Comparison of ENCODE assay signal across 8 cellular contexts in genomic region chr19:52048604-52049493, GRCh38. TPM values are rescaled to one million over a fixed set of nuclear protein-coding genes. Genes with fewer than 3 reads are reported as not detected.
DNase-seq lines count a peak whose midpoint lies in the region; ATAC-seq lines count a peak whose summit lies in the region.

ZNF432 (minus strand) TSS chr19:52048838; CDS start chr19:52046868, 1,970 bp downstream.

- POLR2A ChIA-PET in activated CD8-positive, alpha-beta memory T cell treated with anti-CD3 and anti-CD28 coated beads for 36 hours (lab: Charles Lee): interaction anchor here (0.5 to 1.1 kb wide), 5 partner anchors 20 to 141 kb away, joined by 3 to 6 read pairs (median 4); partner anchors contain the start of genes PPP2R1A, ZNF614 and ZNF615

- peak within 1 kb of the TSS; percentile 64 to 93 (median 79) for H3K4me2 ChIP-seq in BLaER1 treated with 17β-estradiol and CSF1 and Interleukin-3, amounts not matched to agents 10 nM and 100 nM

- H3K4me3 ChIP-seq in BLaER1 treated with 17β-estradiol and CSF1 and Interleukin-3, amounts not matched to agents 10 nM and 100 nM: peak within 1 kb of the TSS; percentile 60 to 75 (median 69)

- H3K27me3 ChIP-seq in BLaER1 treated with 17β-estradiol and CSF1 and Interleukin-3, amounts not matched to agents 10 nM and 100 nM: no peaks in the 10 kb centered on the region

- H3K4me1 ChIP-seq in BLaER1 treated with 17β-estradiol and CSF1 and Interleukin-3, amounts not matched to agents 10 nM and 100 nM: peaks cover 0 to 20% (median 12%) of the 10 kb centered on the region in 10 experiments; a peak in 13 of 20 replicates

- H3K36me3 ChIP-seq in BLaER1 treated with 17β-estradiol and CSF1 and Interleukin-3, amounts not matched to agents 10 nM and 100 nM: peaks cover 39 to 61% (median 49%) of the 10 kb centered on the region in 11 experiments

- H3K9ac ChIP-seq in BLaER1 treated with 17β-estradiol and CSF1 and Interleukin-3, amounts not matched to agents 10 nM and 100 nM: peak within 1 kb of the TSS; percentile 85 to 95 (median 91)

- peak; percentile 93 for DNase-seq in NCI-H82 (lab: John Stamatoyannopoulos, UW)
- DNase-seq in effector CD8-positive, alpha-beta T cell (lab: John Stamatoyannopoulos, UW): peak; percentile 68
- DNase-seq in lung microvascular endothelial cell (ENCODE audit: low read depth in 2 of 2): peak; percentile 90 to 94
- DNase-seq in stimulated activated CD4-positive, alpha-beta T cell treated with anti-CD3 and anti-CD28 coated beads, TNF-alpha, amount 100 ng/mL, for 4 hours (ENCODE audit: low read depth in 3 of 3): peak; percentile 63 to 68 (median 66)

- peaks cover 66 to 78% (median 73%) of the 10 kb centered on the region in 11 experiments for H3K9me3 ChIP-seq in BLaER1 treated with 17β-estradiol and CSF1 and Interleukin-3, amounts not matched to agents 10 nM and 100 nM (replicated peaks in 1 of 11)

- H4K20me1 ChIP-seq in BLaER1 treated with 17β-estradiol and CSF1 and Interleukin-3, amounts not matched to agents 10 nM and 100 nM: no peaks in the 10 kb centered on the region

- ATAC-seq in GM19351 (IDR thresholded peaks at IDR 0.05; ENCODE audit: unreplicated experiment) (peak; percentile 86), HG03520 (IDR thresholded peaks at IDR 0.05; ENCODE audit: unreplicated experiment) (peak; percentile 81)

- CTCF ChIA-PET in activated CD8-positive, alpha-beta memory T cell treated with anti-CD3 and anti-CD28 coated beads for 36 hours (lab: Charles Lee): no interaction called here

- H3K27ac ChIP-seq in BLaER1 treated with 17β-estradiol and CSF1 and Interleukin-3, amounts not matched to agents 10 nM and 100 nM: peak within 1 kb of the TSS; percentile 91 to 95 (median 93)

RNA-seq across cellular contexts. Expression of gene ZNF432, which starts in this region (rescaled TPM):
- 10 to 100 TPM; 10.9 to 13.9 TPM for total RNA-seq in activated CD8-positive, alpha-beta memory T cell treated with anti-CD3 and anti-CD28 coated beads for 36 hours
- 3.5 and 5.2 TPM in 2 replicates for total RNA-seq in lung microvascular endothelial cell

Comparison
In these comparisons a context has a peak if more than half of its experiments do, and no peak if none do; other contexts are left out.
1. Peak in every context shown above with its lines: DNase-seq, ATAC-seq, H3K4me3 ChIP-seq and H3K27ac ChIP-seq.